In the genomic region with DNA sequence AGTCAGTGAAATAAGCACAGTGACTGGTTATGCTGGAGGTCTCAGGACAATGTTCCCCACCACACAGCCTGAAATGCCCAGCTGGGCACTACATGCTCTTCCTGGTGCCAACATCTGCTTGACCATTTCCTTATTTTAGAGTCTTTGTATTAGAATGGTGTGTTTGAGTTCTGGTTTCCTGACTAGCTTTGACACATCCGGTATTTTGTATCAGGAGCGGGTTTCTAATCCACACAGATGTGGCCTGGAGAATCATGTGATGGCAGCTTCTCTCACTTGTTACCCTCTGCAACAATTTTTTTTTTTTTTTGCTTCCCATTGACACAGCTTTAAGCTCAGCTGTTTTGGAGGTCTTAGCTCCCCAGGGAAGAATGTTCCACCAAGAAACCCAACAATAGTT, we compare ENCODE assay signal across 13 cellular contexts.
DNase-seq lines count a peak whose midpoint lies in the region; ATAC-seq and TF ChIP-seq lines count a peak whose summit lies in the region.
"Had no signal": no experiment of that assay in that cellular context is flagged by ENCODE, and none has a peak within 500 bp of the region (broad histone marks: within the 10 kb centered on the region; RNA-seq: fewer than 3 reads in every experiment).

No MANE protein-coding gene starts in this region.

- no peak for TF ChIP-seq POLR2A in spleen (IDR thresholded peaks at IDR 0.05)

- no peak overlapping the region for H3K4me3 Mint-ChIP-seq in activated naive CD8-positive, alpha-beta T cell treated with anti-CD3 and anti-CD28 coated beads, Interleukin-2, amount 10 ng/mL, durations not matched to agents 7 days and 5 days
- H3K4me3 Mint-ChIP-seq in activated naive CD8-positive, alpha-beta T cell treated with anti-CD3 and anti-CD28 coated beads, Interleukin-2, amount 50 U/mL, for 24 hours, result no peak overlapping the region
- H3K4me3 Mint-ChIP-seq: CD4-positive, alpha-beta T cell had no signal

- no peak for ATAC-seq in activated naive CD8-positive, alpha-beta T cell treated with anti-CD3 and anti-CD28 coated beads, Interleukin-2, amount 10 ng/mL, durations not matched to agents 7 days and 5 days (ENCODE audit: low read depth)
- no peak for ATAC-seq in activated naive CD8-positive, alpha-beta T cell treated with anti-CD3 and anti-CD28 coated beads, Interleukin-2, amount 50 U/mL, for 24 hours
- ATAC-seq in HG02642 (IDR thresholded peaks at IDR 0.05; ENCODE audit: poor library complexity, unreplicated experiment), result peak; percentile 9

- H3K9me3 ChIP-seq in spleen, result no peaks in the 10 kb centered on the region

- in situ Hi-C loops in ACHN (cut with HindIII; ENCODE audit: low pct_ligation_motif_present, low pct_unique_long_range_greater_than_20kb, low sequenced_read_pairs), result no loop called here

- H3K36me3 Mint-ChIP-seq in activated naive CD8-positive, alpha-beta T cell treated with anti-CD3 and anti-CD28 coated beads, Interleukin-2, amount 10 ng/mL, durations not matched to agents 7 days and 5 days, result no peaks in the 10 kb centered on the region
- no peaks in the 10 kb centered on the region for H3K36me3 Mint-ChIP-seq in activated naive CD8-positive, alpha-beta T cell treated with anti-CD3 and anti-CD28 coated beads, Interleukin-2, amount 50 U/mL, for 24 hours (ENCODE audit: low read depth)

- no peak overlapping the region for H3K27ac ChIP-seq in spleen

- 18 to 37% (median 23%) methylated on average over 2 of the region's 2 CpGs for WGBS in spleen, 5 donors

- H3K27ac Mint-ChIP-seq in activated naive CD8-positive, alpha-beta T cell treated with anti-CD3 and anti-CD28 coated beads, Interleukin-2, amount 10 ng/mL, durations not matched to agents 7 days and 5 days, result peak overlapping the region; percentile 25
- no peak overlapping the region for H3K27ac Mint-ChIP-seq in activated naive CD8-positive, alpha-beta T cell treated with anti-CD3 and anti-CD28 coated beads, Interleukin-2, amount 50 U/mL, for 24 hours
- H3K27ac Mint-ChIP-seq: CD4-positive, alpha-beta T cell had no signal

- no peak overlapping the region for H3K4me3 ChIP-seq in spleen

- peaks cover 0 to 8% (median 0%) of the 10 kb centered on the region in 6 donors for H3K4me1 ChIP-seq in spleen

- no peak for DNase-seq in activated naive CD8-positive, alpha-beta T cell treated with anti-CD3 and anti-CD28 coated beads, Interleukin-2, amount 10 ng/mL, durations not matched to agents 7 days and 5 days
- DNase-seq in activated naive CD8-positive, alpha-beta T cell treated with anti-CD3 and anti-CD28 coated beads, Interleukin-2, amount 50 U/mL, for 24 hours, result no peak
- peak; percentile 29 for DNase-seq in RPMI8226
- peak; percentile 28 for DNase-seq in spleen
- DNase-seq in ACHN, result no peak
- no peak for DNase-seq in SHP77 treated with DMSO at 0.1 percent for 48 hours (lab: John Stamatoyannopoulos, UW)
- DNase-seq in SIG-M5 treated with dmso at 0.1 percent for 504 hours (lab: John Stamatoyannopoulos, UW; ENCODE audit: unreplicated experiment), result no peak
- DNase-seq: CD4-positive, alpha-beta T cell; NCI-H1417; NCI-H2029; NCI-H510A treated with DMSO at 0.1 percent for 48 hours; OCI-M1 had no signal

- POLR2A ChIA-PET in activated naive CD8-positive, alpha-beta T cell treated with anti-CD3 and anti-CD28 coated beads, Interleukin-2, amount 10 ng/mL, durations not matched to agents 7 days and 5 days (lab: Charles Lee), result no interaction called here

- intact Hi-C loops in spleen (cut with DNase I; ENCODE audit: low total_unique reads), result no loop called here

- peaks cover 0 to 25% (median 0%) of the 10 kb centered on the region in 7 donors for H3K27me3 ChIP-seq in spleen (replicated peaks in 1 of 7)

- no peak for TF ChIP-seq CTCF in spleen (IDR thresholded peaks at IDR 0.05 in 8 of 11, conservative IDR thresholded peaks at IDR 0.05 in 3 of 11)

- no peaks in the 10 kb centered on the region for H3K9me3 Mint-ChIP-seq in activated naive CD8-positive, alpha-beta T cell treated with anti-CD3 and anti-CD28 coated beads, Interleukin-2, amount 10 ng/mL, durations not matched to agents 7 days and 5 days
- no peaks in the 10 kb centered on the region for H3K9me3 Mint-ChIP-seq in activated naive CD8-positive, alpha-beta T cell treated with anti-CD3 and anti-CD28 coated beads, Interleukin-2, amount 50 U/mL, for 24 hours
- H3K9me3 Mint-ChIP-seq: CD4-positive, alpha-beta T cell had no signal

- peaks cover 28% of the 10 kb centered on the region for H3K4me1 Mint-ChIP-seq in activated naive CD8-positive, alpha-beta T cell treated with anti-CD3 and anti-CD28 coated beads, Interleukin-2, amount 10 ng/mL, durations not matched to agents 7 days and 5 days
- no peaks in the 10 kb centered on the region for H3K4me1 Mint-ChIP-seq in activated naive CD8-positive, alpha-beta T cell treated with anti-CD3 and anti-CD28 coated beads, Interleukin-2, amount 50 U/mL, for 24 hours

- H3K36me3 ChIP-seq in spleen, result no peaks in the 10 kb centered on the region

- peaks cover 6% of the 10 kb centered on the region for H3K27me3 Mint-ChIP-seq in activated naive CD8-positive, alpha-beta T cell treated with anti-CD3 and anti-CD28 coated beads, Interleukin-2, amount 10 ng/mL, durations not matched to agents 7 days and 5 days
- peaks cover 7% of the 10 kb centered on the region for H3K27me3 Mint-ChIP-seq in activated naive CD8-positive, alpha-beta T cell treated with anti-CD3 and anti-CD28 coated beads, Interleukin-2, amount 50 U/mL, for 24 hours

Comparison
In these comparisons a context has a peak if more than half of its experiments do, and no peak if none do; other contexts are left out.
1. DNase-seq: peak in RPMI8226 (single experiment) and spleen (single experiment); none in activated naive CD8-positive, alpha-beta T cell treated with anti-CD3 and anti-CD28 coated beads, Interleukin-2, amount 10 ng/mL, durations not matched to agents 7 days and 5 days (single experiment), activated naive CD8-positive, alpha-beta T cell treated with anti-CD3 and anti-CD28 coated beads, Interleukin-2, amount 50 U/mL, for 24 hours (single experiment), ACHN (single experiment), SHP77 treated with DMSO at 0.1 percent for 48 hours (single experiment) and SIG-M5 treated with dmso at 0.1 percent for 504 hours (single experiment).